Comparison of ENCODE assay signal across 26 cellular contexts in the genomic region with DNA sequence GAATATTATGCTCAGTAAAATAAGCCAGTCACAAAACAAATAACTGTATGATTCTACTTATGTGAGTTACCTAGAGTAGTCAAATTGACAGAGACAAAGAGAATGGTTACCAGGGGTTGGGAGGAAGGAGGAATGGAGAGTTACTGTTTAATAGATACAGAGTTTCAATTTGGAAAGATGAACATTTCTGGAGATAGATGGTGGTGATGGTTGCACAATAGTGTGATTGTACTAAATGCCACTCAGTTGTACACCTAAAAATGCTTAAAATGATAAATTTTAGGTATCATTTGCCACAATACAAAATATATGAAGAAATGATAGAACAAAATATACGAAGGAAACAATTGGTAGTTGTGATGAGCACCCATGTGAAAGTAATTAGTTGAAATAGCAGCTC.
"Had no signal": no experiment of that assay in that cellular context is flagged by ENCODE, and none has a peak within 500 bp of the region (broad histone marks: within the 10 kb centered on the region; RNA-seq: fewer than 3 reads in every experiment).

No MANE protein-coding gene starts in this region.

- H3K4me1 Mint-ChIP-seq: activated CD4-positive, alpha-beta memory T cell treated with anti-CD3 and anti-CD28 coated beads, Interleukin-2, amount 10 ng/mL, durations not matched to agents 7 days and 5 days; activated CD4-positive, alpha-beta T cell treated with anti-CD3 and anti-CD28 coated beads, Interleukin-2, amount 10 ng/mL, durations not matched to agents 7 days and 5 days; nephron; stimulated activated effector memory CD8-positive, alpha-beta T cell treated with anti-CD3 and anti-CD28 coated beads, Interleukin-12 subunit alpha, Interleukin-12 subunit beta, amount 100 ng/mL, for 72 hours; WTC11 had no signal

- H3K9me3 ChIP-seq: esophagus squamous epithelium, left ventricle myocardium inferior, neutrophil, ovary, thoracic aorta, uterus had no signal

- H3K4me1 ChIP-seq: uterus had no signal

- H3K27ac ChIP-seq: epithelial cell of prostate, esophagus squamous epithelium, hepatocyte, left ventricle myocardium inferior, neutrophil, ovary, skin epidermis, thoracic aorta had no signal

- H3K4me3 Mint-ChIP-seq: activated CD4-positive, alpha-beta memory T cell treated with anti-CD3 and anti-CD28 coated beads, Interleukin-2, amount 10 ng/mL, durations not matched to agents 7 days and 5 days; activated CD4-positive, alpha-beta T cell treated with anti-CD3 and anti-CD28 coated beads, Interleukin-2, amount 10 ng/mL, durations not matched to agents 7 days and 5 days; activated naive CD4-positive, alpha-beta T cell treated with anti-CD3 and anti-CD28 coated beads, Interleukin-2, amount 50 U/mL, for 24 hours; activated T-cell treated with anti-CD3 and anti-CD28 coated beads, Interleukin-2, amount 50 U/mL, for 24 hours; nephron; stimulated activated effector memory CD8-positive, alpha-beta T cell treated with anti-CD3 and anti-CD28 coated beads, Interleukin-12 subunit alpha, Interleukin-12 subunit beta, amount 100 ng/mL, for 72 hours; stimulated activated naive CD8-positive, alpha-beta T cell treated with anti-CD3 and anti-CD28 coated beads, Interleukin-15, Interleukin-2, amounts not matched to agents 100 ng/mL and 50 ng/mL, for 24 hours; WTC11 had no signal

- H3K9me3 Mint-ChIP-seq: activated CD4-positive, alpha-beta memory T cell treated with anti-CD3 and anti-CD28 coated beads, Interleukin-2, amount 10 ng/mL, durations not matched to agents 7 days and 5 days; activated CD4-positive, alpha-beta T cell treated with anti-CD3 and anti-CD28 coated beads, Interleukin-2, amount 10 ng/mL, durations not matched to agents 7 days and 5 days; activated naive CD4-positive, alpha-beta T cell treated with anti-CD3 and anti-CD28 coated beads, Interleukin-2, amount 50 U/mL, for 24 hours; activated T-cell treated with anti-CD3 and anti-CD28 coated beads, Interleukin-2, amount 50 U/mL, for 24 hours; nephron; stimulated activated effector memory CD8-positive, alpha-beta T cell treated with anti-CD3 and anti-CD28 coated beads, Interleukin-12 subunit alpha, Interleukin-12 subunit beta, amount 100 ng/mL, for 72 hours; stimulated activated naive CD8-positive, alpha-beta T cell treated with anti-CD3 and anti-CD28 coated beads, Interleukin-15, Interleukin-2, amounts not matched to agents 100 ng/mL and 50 ng/mL, for 24 hours; WTC11 had no signal

- H3K27me3 ChIP-seq: esophagus squamous epithelium, hepatocyte, neutrophil, ovary, uterus had no signal

- H3K36me3 Mint-ChIP-seq: WTC11 had no signal

- H3K36me3 ChIP-seq: neutrophil, ovary, thoracic aorta, uterus had no signal

- H3K27ac Mint-ChIP-seq: activated CD4-positive, alpha-beta memory T cell treated with anti-CD3 and anti-CD28 coated beads, Interleukin-2, amount 10 ng/mL, durations not matched to agents 7 days and 5 days; activated CD4-positive, alpha-beta T cell treated with anti-CD3 and anti-CD28 coated beads, Interleukin-2, amount 10 ng/mL, durations not matched to agents 7 days and 5 days; activated naive CD4-positive, alpha-beta T cell treated with anti-CD3 and anti-CD28 coated beads, Interleukin-2, amount 50 U/mL, for 24 hours; activated T-cell treated with anti-CD3 and anti-CD28 coated beads, Interleukin-2, amount 50 U/mL, for 24 hours; nephron; progenitor cell of endocrine pancreas; stimulated activated effector memory CD8-positive, alpha-beta T cell treated with anti-CD3 and anti-CD28 coated beads, Interleukin-12 subunit alpha, Interleukin-12 subunit beta, amount 100 ng/mL, for 72 hours; stimulated activated naive CD8-positive, alpha-beta T cell treated with anti-CD3 and anti-CD28 coated beads, Interleukin-15, Interleukin-2, amounts not matched to agents 100 ng/mL and 50 ng/mL, for 24 hours; WTC11 had no signal

- H3K27me3 Mint-ChIP-seq: activated CD4-positive, alpha-beta memory T cell treated with anti-CD3 and anti-CD28 coated beads, Interleukin-2, amount 10 ng/mL, durations not matched to agents 7 days and 5 days; activated CD4-positive, alpha-beta T cell treated with anti-CD3 and anti-CD28 coated beads, Interleukin-2, amount 10 ng/mL, durations not matched to agents 7 days and 5 days; activated naive CD4-positive, alpha-beta T cell treated with anti-CD3 and anti-CD28 coated beads, Interleukin-2, amount 50 U/mL, for 24 hours; activated T-cell treated with anti-CD3 and anti-CD28 coated beads, Interleukin-2, amount 50 U/mL, for 24 hours; progenitor cell of endocrine pancreas; stimulated activated naive CD8-positive, alpha-beta T cell treated with anti-CD3 and anti-CD28 coated beads, Interleukin-15, Interleukin-2, amounts not matched to agents 100 ng/mL and 50 ng/mL, for 24 hours had no signal

- DNase-seq: activated CD4-positive, alpha-beta memory T cell treated with anti-CD3 and anti-CD28 coated beads, Interleukin-2, amount 10 ng/mL, durations not matched to agents 7 days and 5 days; activated CD4-positive, alpha-beta T cell treated with anti-CD3 and anti-CD28 coated beads for 1 hour; activated CD4-positive, alpha-beta T cell treated with anti-CD3 and anti-CD28 coated beads, Interleukin-2, amount 10 ng/mL, durations not matched to agents 7 days and 5 days; activated CD8-positive, alpha-beta memory T cell treated with anti-CD3 and anti-CD28 coated beads, Interleukin-2, amount 50 U/mL, for 48 hours; activated T-cell treated with anti-CD3 and anti-CD28 coated beads, Interleukin-2, amount 50 U/mL, for 24 hours; dermis blood vessel endothelial cell; effector CD4-positive, alpha-beta T cell; esophagus squamous epithelium; islet precursor cell; stimulated activated CD4-positive, alpha-beta T cell treated with anti-CD3 and anti-CD28 coated beads, Interleukin-4, amount 100 ng/mL, for 24 hours; trophoblast cell had no signal

- H3K4me3 ChIP-seq: esophagus squamous epithelium, hepatocyte, left ventricle myocardium inferior, lung, ovary, skin epidermis, thoracic aorta, uterus had no signal
